Comparison of ENCODE assay signal across 20 cellular contexts in the genomic region with DNA sequence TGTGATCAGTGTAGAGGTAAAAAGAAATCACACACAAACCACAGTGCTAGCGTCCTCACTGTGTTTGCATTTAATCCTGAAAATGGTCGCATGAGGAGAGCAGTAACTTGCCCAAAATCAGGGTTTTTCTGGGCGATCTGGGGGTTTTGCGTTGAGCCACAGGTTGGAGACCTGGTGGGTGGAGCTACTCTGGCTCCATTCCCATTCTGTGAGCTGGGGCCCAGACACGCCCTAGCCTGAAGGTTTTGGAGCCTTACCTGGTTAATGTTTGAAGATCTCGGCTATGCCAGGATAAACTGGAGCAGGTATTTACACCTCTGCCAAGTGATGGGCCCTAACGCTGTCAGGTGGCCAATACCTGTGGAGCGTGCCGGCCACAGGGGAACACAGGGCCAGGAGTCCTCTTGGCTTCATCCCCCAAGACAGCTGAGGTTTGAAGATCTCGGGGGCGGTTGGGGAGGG. TPM values are rescaled to one million over a fixed set of nuclear protein-coding genes. Genes with fewer than 3 reads are reported as not detected.
A peak's percentile ranks its signal among the peaks of the same experiment; 100 is the strongest.
DNase-seq lines count a peak whose midpoint lies in the region; ATAC-seq and TF ChIP-seq lines count a peak whose summit lies in the region.
"Had no signal": no experiment of that assay in that cellular context is flagged by ENCODE, and none has a peak within 500 bp of the region (broad histone marks: within the 10 kb centered on the region; RNA-seq: fewer than 3 reads in every experiment).

No MANE protein-coding gene starts in this region.

- peak overlapping the region; percentile 46 for H3K27ac ChIP-seq in 22Rv1
- H3K27ac ChIP-seq: parathyroid adenoma had no signal

- no peak for ATAC-seq in GM18870 (IDR thresholded peaks at IDR 0.05; ENCODE audit: unreplicated experiment)
- ATAC-seq: HCT116, Right ventricle myocardium inferior, T-cell had no signal

- H3K4me3 ChIP-seq in epithelial cell of esophagus (ENCODE audit: low read length), result no peak overlapping the region
- H3K4me3 ChIP-seq: smooth muscle cell had no signal

- no peak for TF ChIP-seq CTCF in 22Rv1 (IDR thresholded peaks at IDR 0.05)
- TF ChIP-seq CTCF in epithelial cell of esophagus (IDR thresholded peaks at IDR 0.05; ENCODE audit: insufficient read depth, low read depth, low read length, missing control alignments), result no peak

- DNase-seq in epithelial cell of esophagus (ENCODE audit: low read depth) (peak; percentile 69), mesenteric fat pad (ENCODE audit: low spot score) (peak; percentile 57), NCI-H510A (lab: John Stamatoyannopoulos, UW) (no peak), NCI-H1092 (lab: John Stamatoyannopoulos, UW) (no peak), putamen (ENCODE audit: low spot score) (no peak)
- DNase-seq: ACHN; activated gamma-delta T cell treated with Interleukin-2 at 50 U/mL for 16 hours; amygdala; cerebellar nuclear complex; mesenchymal stem cell; NCI-H2029; stimulated activated CD4-positive, alpha-beta T cell treated with anti-CD3 and anti-CD28 coated beads, Interleukin-4, amount 100 ng/mL, for 1 hour; T-cell had no signal

- no peak for TF ChIP-seq RAD21 in Ishikawa (IDR thresholded peaks at IDR 0.05; ENCODE audit: low read depth)

- TF ChIP-seq EP300 in Ishikawa (IDR thresholded peaks at IDR 0.05; ENCODE audit: borderline replicate concordance), result no peak

TF ChIP-seq in Ishikawa, 13 proteins besides CTCF, POLR2A, EP300 and RAD21:
- TF ChIP-seq ZBTB7A (IDR thresholded peaks at IDR 0.05; ENCODE audit: low read depth) (no peak), FOXM1 (IDR thresholded peaks at IDR 0.05; ENCODE audit: borderline replicate concordance, low read depth) (no peak), YY1 (IDR thresholded peaks at IDR 0.05; ENCODE audit: low read depth) (no peak), EGR1 (IDR thresholded peaks at IDR 0.05) (no peak), CREB1 (IDR thresholded peaks at IDR 0.05; ENCODE audit: low read depth) (no peak), TAF1 (IDR thresholded peaks at IDR 0.05; ENCODE audit: low read depth) (no peak), NFIC (IDR thresholded peaks at IDR 0.05) (peak; percentile 23; the same call in 1 of the 2 replicates)

RNA-seq across cellular contexts. Expression of a gene that starts 48.4 kb away (rescaled TPM):
- 293 TPM for total RNA-seq in mesenteric fat pad

Comparison
In these comparisons a context has a peak if more than half of its experiments do, and no peak if none do; other contexts are left out.
1. DNase-seq: peak in epithelial cell of esophagus (single experiment) and mesenteric fat pad (single experiment); none in NCI-H510A (single experiment), NCI-H1092 (single experiment) and putamen (single experiment).